In genomic region chr19:11535792-11536595, GRCh38 we compare ENCODE assay signal across 8 cellular contexts. TPM values are rescaled to one million over a fixed set of nuclear protein-coding genes. Genes with fewer than 3 reads are reported as not detected.
DNase-seq lines count a peak whose midpoint lies in the region; ATAC-seq and TF ChIP-seq lines count a peak whose summit lies in the region.

No MANE protein-coding gene starts in this region.

- no peaks in the 10 kb centered on the region for H3K79me2 ChIP-seq in DOHH2 (ENCODE audit: control insufficient read depth, low read length)

- CTCF ChIA-PET in HEK293T (lab: Yijun Ruan, JAX): interaction anchor here (0.6 to 1.6 kb wide), 4 partner anchors 10 to 188 kb away, joined by 3 to 6 read pairs (median 4); no protein-coding TSS in a partner anchor

- H3F3A ChIP-seq in DOHH2 (ENCODE audit: control insufficient read depth, insufficient read depth): peaks cover 14% of the 10 kb centered on the region

- peaks cover 27% of the 10 kb centered on the region for H3K4me1 ChIP-seq in DOHH2 (ENCODE audit: control insufficient read depth, low read length)
- peaks cover 0 to 37% (median 16%) of the 10 kb centered on the region in 6 donors for H3K4me1 ChIP-seq in spleen

- peaks cover 17% of the 10 kb centered on the region for H3K27me3 ChIP-seq in DOHH2 (ENCODE audit: control insufficient read depth, low read length)
- peaks cover 0 to 30% (median 15%) of the 10 kb centered on the region in 7 donors for H3K27me3 ChIP-seq in spleen (replicated peaks in 1 of 7)

- no peaks in the 10 kb centered on the region for H3K9me2 ChIP-seq in DOHH2 (replicated peaks; ENCODE audit: control insufficient read depth, low read length)

- intact Hi-C loops in spleen (cut with DNase I; ENCODE audit: low total_unique reads): no loop called here

- no peak for ATAC-seq in GM18858 (IDR thresholded peaks at IDR 0.05; ENCODE audit: unreplicated experiment)

- POLR2A ChIA-PET in HEK293T (lab: Yijun Ruan, JAX): interaction anchor here (1.1 to 1.2 kb wide), 2 partner anchors 9 to 23 kb away, joined by 4 read pairs; partner anchors contain the start of gene ELOF1

- whole genome bisulfite sequencing in spleen, 5 donors: 15 to 24% (median 18%) methylated on average over 35 to 54 of the region's 54 CpGs

- H3K27ac ChIP-seq in DOHH2 (ENCODE audit: low read depth, low read length) (peak overlapping the region; percentile 20), spleen (peak overlapping the region; percentile 60 to 83 (median 76))

- H3K9me3 ChIP-seq in DOHH2 (ENCODE audit: control insufficient read depth, insufficient read depth, low read length): no peaks in the 10 kb centered on the region
- H3K9me3 ChIP-seq in spleen: no peaks in the 10 kb centered on the region

- no peak for TF ChIP-seq POLR2A in spleen (IDR thresholded peaks at IDR 0.05)

- TF ChIP-seq CTCF in DOHH2 (IDR thresholded peaks at IDR 0.05; ENCODE audit: low read depth, low read length, poor library complexity, severe bottlenecking) (peak; percentile 86), cardiac fibroblast (IDR thresholded peaks at IDR 0.05; ENCODE audit: low read depth, low read length) (peak; percentile 65), spleen (IDR thresholded peaks at IDR 0.05 in 8 of 11, conservative IDR thresholded peaks at IDR 0.05 in 3 of 11) (peak; percentile 55 to 99 (median 98))

- DNase-seq in HEK293T (ENCODE audit: extremely low spot score): peak; percentile 96
- peak; percentile 54 for DNase-seq in NCI-H2171 treated with DMSO at 0.1 percent for 48 hours (lab: John Stamatoyannopoulos, UW)
- DNase-seq in activated CD4-positive, CD25-positive, alpha-beta regulatory T cell (lab: John Stamatoyannopoulos, UW): peak; percentile 70 to 82 (median 78)
- DNase-seq in cardiac fibroblast (ENCODE audit: low read depth in 2 of 2): peak; percentile 92
- DNase-seq in islet precursor cell: peak; percentile 94
- DNase-seq in spleen: peak; percentile 94

- no peaks in the 10 kb centered on the region for H3K36me3 ChIP-seq in DOHH2 (ENCODE audit: control insufficient read depth, low read length)
- H3K36me3 ChIP-seq in spleen: no peaks in the 10 kb centered on the region

- peak overlapping the region; percentile 71 for H3K4me2 ChIP-seq in DOHH2 (ENCODE audit: low read length)

- H3K4me3 ChIP-seq in DOHH2 (ENCODE audit: low read length) (peak overlapping the region; percentile 77), cardiac fibroblast (replicated peaks in 1 of 2; ENCODE audit: low read depth in 2 of 2, low read length in 2 of 2) (peak overlapping the region; percentile 34 to 35), spleen (peak overlapping the region in 6 of 8 donors; percentile 19 to 59 (median 32))

- no peaks in the 10 kb centered on the region for H4K20me1 ChIP-seq in DOHH2 (ENCODE audit: control insufficient read depth, insufficient read depth, low read depth, low read length)

TF ChIP-seq in HEK293T, 16 proteins besides CTCF, POLR2A, EP300 and RAD21:
- TF ChIP-seq TARDBP (IDR thresholded peaks at IDR 0.05) (no peak), ARNT (IDR thresholded peaks at IDR 0.05) (no peak), LEF1 (IDR thresholded peaks at IDR 0.05; ENCODE audit: borderline replicate concordance) (no peak), PKNOX1 (IDR thresholded peaks at IDR 0.05) (no peak), HDGF (IDR thresholded peaks at IDR 0.05; ENCODE audit: borderline replicate concordance) (no peak), NFRKB (IDR thresholded peaks at IDR 0.05) (no peak), ELF4 (IDR thresholded peaks at IDR 0.05) (no peak), BHLHE40 (IDR thresholded peaks at IDR 0.05; ENCODE audit: borderline replicate concordance) (no peak), ZNF384 (IDR thresholded peaks at IDR 0.05) (no peak), L3MBTL2 (conservative IDR thresholded peaks at IDR 0.05) (no peak), SP1 (IDR thresholded peaks at IDR 0.05) (no peak), SUZ12 (IDR thresholded peaks at IDR 0.05) (no peak), FOXA1 (IDR thresholded peaks at IDR 0.05) (no peak), FOXM1 (IDR thresholded peaks at IDR 0.05; ENCODE audit: borderline replicate concordance) (no peak), FOXK2 (IDR thresholded peaks at IDR 0.05) (no peak), CTBP1 (IDR thresholded peaks at IDR 0.05; ENCODE audit: borderline replicate concordance) (no peak)

RNA-seq across cellular contexts. Expression of gene CNN1, which starts 2.7 kb away (rescaled TPM):
- total RNA-seq in spleen: 1 to 10 TPM; 1.5 to 9.7 (median 7.7) TPM
- 10 to 100 TPM in 2 of 3 donors, 1 to 10 TPM in 1; 5.3 to 13.0 (median 12.6) TPM for polyA plus RNA-seq in spleen

RNA-seq across cellular contexts. Expression of gene ECSIT, which starts 7.1 kb away (rescaled TPM):
- 10 to 100 TPM; 30.2 to 37.6 (median 35.4) TPM for total RNA-seq in spleen
- polyA plus RNA-seq in spleen: 10 to 100 TPM; 41.6 to 55.1 (median 52.1) TPM

RNA-seq across cellular contexts. Expression of gene ELOF1, which starts 23.0 kb away (rescaled TPM):
- 10 to 100 TPM; 21.8 to 44.6 (median 36.3) TPM for total RNA-seq in spleen
- polyA plus RNA-seq in spleen: 10 to 100 TPM; 63.1 to 77.1 (median 67.8) TPM

RNA-seq across cellular contexts. Expression of gene ZNF653, which starts 30.4 kb away (rescaled TPM):
- 10 to 100 TPM in 2 of 7 donors, 1 to 10 TPM in 5; 6.9 to 11.8 (median 9.0) TPM for total RNA-seq in spleen
- polyA plus RNA-seq in spleen: 10 to 100 TPM in 1 of 3 donors, 1 to 10 TPM in 2; 3.5 to 11.6 (median 8.8) TPM

RNA-seq across cellular contexts. Expression of gene ACP5, which starts 41.5 kb away (rescaled TPM):
- 10 to 100 TPM; 41.7 to 74.4 (median 64.5) TPM for total RNA-seq in spleen
- polyA plus RNA-seq in spleen: 100 to 1,000 TPM in 2 of 3 donors, 10 to 100 TPM in 1; 91.6 to 332 (median 200) TPM
